3 cellular contexts compared by ENCODE assay signal in genomic region chr18:32332708-32333107, GRCh38.
"Had no signal": no experiment of that assay in that cellular context is flagged by ENCODE, and none has a peak within 500 bp of the region (broad histone marks: within the 10 kb centered on the region; RNA-seq: fewer than 3 reads in every experiment).

No MANE protein-coding gene starts in this region.

- H3K4me2 ChIP-seq: GM23338 had no signal

- DNase-seq: H9, HCEC 1CT had no signal

- H3K4me3 ChIP-seq: GM23338 had no signal

- H2AFZ ChIP-seq: GM23338 had no signal

- ATAC-seq: GM23338 had no signal
